37 cellular contexts compared by ENCODE assay signal in the genomic region with DNA sequence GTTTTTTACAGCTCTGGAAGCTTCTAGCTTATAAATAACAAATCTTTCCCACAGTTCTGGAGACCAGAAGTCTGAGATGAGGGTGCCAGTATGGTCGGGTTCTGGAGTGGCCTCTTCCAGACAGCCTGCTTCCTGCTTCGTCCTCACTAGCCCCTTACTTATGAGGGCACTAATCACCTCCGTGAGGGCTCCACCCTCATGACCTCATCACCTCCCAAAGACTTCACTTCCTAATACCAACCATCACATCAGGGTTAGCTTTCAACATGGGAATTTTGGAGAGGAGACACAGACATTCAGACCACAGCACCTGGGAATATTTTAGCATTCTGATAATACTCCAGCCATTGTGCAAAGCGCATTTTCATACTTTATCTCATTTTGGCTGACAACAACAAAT.
"Had no signal": no experiment of that assay in that cellular context is flagged by ENCODE, and none has a peak within 500 bp of the region (broad histone marks: within the 10 kb centered on the region; RNA-seq: fewer than 3 reads in every experiment).

No MANE protein-coding gene starts in this region.

- H3K27ac Mint-ChIP-seq: activated B cell treated with CpG ODN at 0.5 μM for 24 hours; activated CD4-positive, alpha-beta memory T cell treated with anti-CD3 and anti-CD28 coated beads for 36 hours; activated CD4-positive, alpha-beta T cell treated with anti-CD3 and anti-CD28 coated beads, Interleukin-2, amount 10 ng/mL, durations not matched to agents 24 days and 14 days; activated CD8-positive, alpha-beta T cell treated with anti-CD3 and anti-CD28 coated beads for 36 hours; activated naive CD4-positive, alpha-beta T cell treated with anti-CD3 and anti-CD28 coated beads for 36 hours; activated naive CD8-positive, alpha-beta T cell treated with anti-CD3 and anti-CD28 coated beads for 36 hours; activated T-cell treated with anti-CD3 and anti-CD28 coated beads, Interleukin-2, amount 50 U/mL, for 72 hours; activated T-helper 1 cell treated with anti-CD3 and anti-CD28 coated beads, Interleukin-12 subunit alpha, Interleukin-12 subunit beta, Interleukin-2, Interleukin-4 antibody, amounts not matched to agents 30 ng/mL and 10 ng/mL and 1 ng/mL, durations not matched to agents 14 hours and 24 hours and 36 hours; activated T-helper 17 cell treated with anti-CD3 and anti-CD28 coated beads, Interleukin-2, amount 50 U/mL, for 72 hours; T-helper 1 cell treated with Interleukin-12 subunit alpha and Interleukin-12 subunit beta and Interleukin-4 antibody, amounts not matched to agents 30 μg/mL and 1 μg/mL, for 36 hours; T-helper 2 cell treated with Interferon-gamma antibody and Interleukin-4, amounts not matched to agents 5 μg/mL and 100 μg/mL, for 36 hours had no signal

- H3K36me3 ChIP-seq: adrenal gland, brain microvascular endothelial cell, breast epithelium had no signal

- H3K9me3 ChIP-seq: adrenal gland, body of pancreas, breast epithelium had no signal

- H3K27ac ChIP-seq: adrenal gland, body of pancreas, brain microvascular endothelial cell, breast epithelium, VCaP had no signal

- H3K9me3 Mint-ChIP-seq: activated CD4-positive, alpha-beta memory T cell treated with anti-CD3 and anti-CD28 coated beads for 36 hours; activated naive CD4-positive, alpha-beta T cell treated with anti-CD3 and anti-CD28 coated beads for 36 hours; activated T-cell treated with anti-CD3 and anti-CD28 coated beads, Interleukin-2, amount 50 U/mL, for 4 hours; activated T-helper 17 cell treated with anti-CD3 and anti-CD28 coated beads, Interleukin-2, amount 50 U/mL, for 72 hours; T-helper 1 cell treated with Interleukin-12 subunit alpha and Interleukin-12 subunit beta and Interleukin-4 antibody, amounts not matched to agents 30 μg/mL and 1 μg/mL, for 36 hours; T-helper 2 cell treated with Interferon-gamma antibody and Interleukin-4, amounts not matched to agents 5 μg/mL and 100 μg/mL, for 36 hours had no signal

- H3K4me3 ChIP-seq: adrenal gland, body of pancreas, breast epithelium had no signal

- H3K27me3 ChIP-seq: adrenal gland, body of pancreas, brain microvascular endothelial cell, breast epithelium had no signal

- DNase-seq: activated B cell treated with CpG ODN at 0.5 μM for 24 hours; activated CD4-positive, alpha-beta memory T cell treated with anti-CD3 and anti-CD28 coated beads for 36 hours; activated CD4-positive, alpha-beta T cell treated with anti-CD3 and anti-CD28 coated beads for 4 hours; activated CD4-positive, alpha-beta T cell treated with anti-CD3 and anti-CD28 coated beads, Interleukin-2, amount 10 ng/mL, durations not matched to agents 24 days and 14 days; activated CD4-positive, alpha-beta T cell treated with anti-CD3 and anti-CD28 coated beads, Interleukin-2, amount 50 U/mL, for 1 hour; activated CD4-positive, alpha-beta T cell treated with anti-CD3 and anti-CD28 coated beads, Interleukin-2, amount 50 U/mL, for 4 hours; activated CD4-positive, CD25-positive, alpha-beta regulatory T cell treated with anti-CD3 and anti-CD28 coated beads, Interleukin-2, amount 50 U/mL, for 72 hours; activated CD8-positive, alpha-beta memory T cell treated with anti-CD3 and anti-CD28 coated beads, Interleukin-2, amount 50 U/mL, for 4 hours; activated CD8-positive, alpha-beta T cell treated with anti-CD3 and anti-CD28 coated beads for 36 hours; activated effector memory CD4-positive, alpha-beta T cell treated with anti-CD3 and anti-CD28 coated beads, Interleukin-2, amount 50 U/mL, for 16 hours; activated gamma-delta T cell treated with Interleukin-2 at 50 U/mL for 16 hours; activated naive CD4-positive, alpha-beta T cell; activated naive CD4-positive, alpha-beta T cell treated with anti-CD3 and anti-CD28 coated beads for 36 hours; activated naive CD4-positive, alpha-beta T cell treated with anti-CD3 and anti-CD28 coated beads, Interleukin-2, amount 50 U/mL, for 16 hours; activated naive CD8-positive, alpha-beta T cell treated with anti-CD3 and anti-CD28 coated beads for 36 hours; activated T-cell treated with anti-CD3 and anti-CD28 coated beads for 4 hours; activated T-cell treated with anti-CD3 and anti-CD28 coated beads, Interleukin-2, amount 50 U/mL, for 1 hour; activated T-cell treated with anti-CD3 and anti-CD28 coated beads, Interleukin-2, amount 50 U/mL, for 4 hours; activated T-cell treated with anti-CD3 and anti-CD28 coated beads, Interleukin-2, amount 50 U/mL, for 72 hours; adrenal gland; amniotic stem cell; aorta; body of pancreas; brain microvascular endothelial cell; central memory CD4-positive, alpha-beta T cell; T-helper 1 cell; T-helper 2 cell; T-helper 9 cell had no signal

- H3K4me1 ChIP-seq: adrenal gland, breast epithelium had no signal

- ATAC-seq: activated CD8-positive, alpha-beta T cell treated with anti-CD3 and anti-CD28 coated beads for 36 hours; activated naive CD4-positive, alpha-beta T cell treated with anti-CD3 and anti-CD28 coated beads, Interleukin-2, amount 50 U/mL, for 72 hours; activated T-cell treated with anti-CD3 and anti-CD28 coated beads, Interleukin-2, amount 50 U/mL, for 4 hours; activated T-cell treated with anti-CD3 and anti-CD28 coated beads, Interleukin-2, amount 50 U/mL, for 72 hours; activated T-helper 17 cell treated with anti-CD3 and anti-CD28 coated beads, Interleukin-2, amount 50 U/mL, for 72 hours; body of pancreas had no signal

- FAIRE-seq: astrocyte, TTC549 had no signal

- H3K27me3 Mint-ChIP-seq: activated B cell treated with CpG ODN at 0.5 μM for 24 hours; activated CD4-positive, alpha-beta memory T cell treated with anti-CD3 and anti-CD28 coated beads for 36 hours; activated CD4-positive, alpha-beta T cell treated with anti-CD3 and anti-CD28 coated beads, Interleukin-2, amount 10 ng/mL, durations not matched to agents 24 days and 14 days; activated CD8-positive, alpha-beta T cell treated with anti-CD3 and anti-CD28 coated beads for 36 hours; activated naive CD8-positive, alpha-beta T cell treated with anti-CD3 and anti-CD28 coated beads for 36 hours; activated T-helper 17 cell treated with anti-CD3 and anti-CD28 coated beads, Interleukin-2, amount 50 U/mL, for 72 hours had no signal

- H3K4me3 Mint-ChIP-seq: activated B cell treated with CpG ODN at 0.5 μM for 24 hours; activated CD4-positive, alpha-beta memory T cell treated with anti-CD3 and anti-CD28 coated beads for 36 hours; activated CD4-positive, alpha-beta T cell treated with anti-CD3 and anti-CD28 coated beads, Interleukin-2, amount 10 ng/mL, durations not matched to agents 24 days and 14 days; activated CD8-positive, alpha-beta T cell treated with anti-CD3 and anti-CD28 coated beads for 36 hours; activated naive CD4-positive, alpha-beta T cell treated with anti-CD3 and anti-CD28 coated beads for 36 hours; activated naive CD8-positive, alpha-beta T cell treated with anti-CD3 and anti-CD28 coated beads for 36 hours; activated T-cell treated with anti-CD3 and anti-CD28 coated beads, Interleukin-2, amount 50 U/mL, for 4 hours; activated T-cell treated with anti-CD3 and anti-CD28 coated beads, Interleukin-2, amount 50 U/mL, for 72 hours; activated T-helper 1 cell treated with anti-CD3 and anti-CD28 coated beads, Interleukin-12 subunit alpha, Interleukin-12 subunit beta, Interleukin-2, Interleukin-4 antibody, amounts not matched to agents 30 ng/mL and 10 ng/mL and 1 ng/mL, durations not matched to agents 14 hours and 24 hours and 36 hours; activated T-helper 17 cell treated with anti-CD3 and anti-CD28 coated beads, Interleukin-2, amount 50 U/mL, for 72 hours; T-helper 1 cell treated with Interleukin-12 subunit alpha and Interleukin-12 subunit beta and Interleukin-4 antibody, amounts not matched to agents 30 μg/mL and 1 μg/mL, for 36 hours; T-helper 2 cell treated with Interferon-gamma antibody and Interleukin-4, amounts not matched to agents 5 μg/mL and 100 μg/mL, for 36 hours had no signal

- H3K36me3 Mint-ChIP-seq: activated CD4-positive, alpha-beta memory T cell treated with anti-CD3 and anti-CD28 coated beads for 36 hours; activated naive CD8-positive, alpha-beta T cell treated with anti-CD3 and anti-CD28 coated beads for 36 hours had no signal
